ENCODE assay signal across 1 cellular context in the genomic region with DNA sequence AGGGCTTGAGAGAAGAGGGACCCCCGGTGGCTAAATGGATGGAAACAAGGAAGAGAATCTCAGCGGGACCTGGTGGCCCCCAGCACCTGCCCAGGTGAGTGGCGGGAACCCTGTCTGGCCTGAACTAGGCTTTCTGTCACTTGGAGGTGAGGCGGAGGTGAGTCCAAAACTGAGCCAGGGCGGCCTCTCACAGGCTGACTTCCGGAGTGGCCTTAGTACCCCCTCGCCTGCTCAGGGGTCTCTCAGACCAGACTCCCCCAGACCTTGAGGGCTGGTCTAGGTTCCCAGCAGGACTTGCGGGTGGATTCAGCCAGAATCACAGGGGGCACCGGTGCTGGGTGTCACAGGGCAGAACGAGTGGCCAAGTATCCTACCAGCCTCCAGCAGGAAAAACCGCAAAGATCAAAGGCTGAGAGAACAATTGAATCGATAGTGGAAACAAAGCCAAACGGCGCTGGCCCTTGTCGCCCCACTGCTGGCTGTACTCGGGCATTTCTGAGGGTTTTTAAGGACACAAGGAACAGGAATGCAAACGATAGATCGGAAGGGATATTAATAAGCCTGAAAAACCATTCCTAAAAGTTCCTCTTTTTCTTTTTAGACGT.
TF ChIP-seq lines count a peak whose summit lies in the region.

No MANE protein-coding gene starts in this region.

TF ChIP-seq in HepG2, 621 proteins besides CTCF, POLR2A, EP300 and RAD21 (continued from another document):
- TF ChIP-seq, protein P1, sequence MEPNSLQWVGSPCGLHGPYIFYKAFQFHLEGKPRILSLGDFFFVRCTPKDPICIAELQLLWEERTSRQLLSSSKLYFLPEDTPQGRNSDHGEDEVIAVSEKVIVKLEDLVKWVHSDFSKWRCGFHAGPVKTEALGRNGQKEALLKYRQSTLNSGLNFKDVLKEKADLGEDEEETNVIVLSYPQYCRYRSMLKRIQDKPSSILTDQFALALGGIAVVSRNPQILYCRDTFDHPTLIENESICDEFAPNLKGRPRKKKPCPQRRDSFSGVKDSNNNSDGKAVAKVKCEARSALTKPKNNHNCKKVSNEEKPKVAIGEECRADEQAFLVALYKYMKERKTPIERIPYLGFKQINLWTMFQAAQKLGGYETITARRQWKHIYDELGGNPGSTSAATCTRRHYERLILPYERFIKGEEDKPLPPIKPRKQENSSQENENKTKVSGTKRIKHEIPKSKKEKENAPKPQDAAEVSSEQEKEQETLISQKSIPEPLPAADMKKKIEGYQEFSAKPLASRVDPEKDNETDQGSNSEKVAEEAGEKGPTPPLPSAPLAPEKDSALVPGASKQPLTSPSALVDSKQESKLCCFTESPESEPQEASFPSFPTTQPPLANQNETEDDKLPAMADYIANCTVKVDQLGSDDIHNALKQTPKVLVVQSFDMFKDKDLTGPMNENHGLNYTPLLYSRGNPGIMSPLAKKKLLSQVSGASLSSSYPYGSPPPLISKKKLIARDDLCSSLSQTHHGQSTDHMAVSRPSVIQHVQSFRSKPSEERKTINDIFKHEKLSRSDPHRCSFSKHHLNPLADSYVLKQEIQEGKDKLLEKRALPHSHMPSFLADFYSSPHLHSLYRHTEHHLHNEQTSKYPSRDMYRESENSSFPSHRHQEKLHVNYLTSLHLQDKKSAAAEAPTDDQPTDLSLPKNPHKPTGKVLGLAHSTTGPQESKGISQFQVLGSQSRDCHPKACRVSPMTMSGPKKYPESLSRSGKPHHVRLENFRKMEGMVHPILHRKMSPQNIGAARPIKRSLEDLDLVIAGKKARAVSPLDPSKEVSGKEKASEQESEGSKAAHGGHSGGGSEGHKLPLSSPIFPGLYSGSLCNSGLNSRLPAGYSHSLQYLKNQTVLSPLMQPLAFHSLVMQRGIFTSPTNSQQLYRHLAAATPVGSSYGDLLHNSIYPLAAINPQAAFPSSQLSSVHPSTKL (CRISPR knock-in tag; IDR thresholded peaks at IDR 0.05), result peak; percentile 66
- TF ChIP-seq TCF7 (IDR thresholded peaks at IDR 0.05; ENCODE audit: low read depth) (peak; percentile 90), XRCC5 (optimal IDR thresholded peaks at IDR 0.05; ENCODE audit: low read length) (no peak), NFIC (IDR thresholded peaks at IDR 0.05; ENCODE audit: low read length) (no peak), ETV5 (CRISPR knock-in tag; IDR thresholded peaks at IDR 0.05; ENCODE audit: borderline replicate concordance) (peak; percentile 50; the same call in 1 of the 2 replicates), SOX6 (IDR thresholded peaks at IDR 0.05) (0 out of 2 replicates have a peak, but pooled peaks have one; percentile 39), SOX6 (CRISPR knock-in tag; IDR thresholded peaks at IDR 0.05) (peak; percentile 98), TCF7L2 (IDR thresholded peaks at IDR 0.05; ENCODE audit: low read depth, low read length) (peak; percentile 58), MIER2 (CRISPR knock-in tag; IDR thresholded peaks at IDR 0.05) (no peak), ZNF143 (CRISPR knock-in tag; IDR thresholded peaks at IDR 0.05) (peak; percentile 34; the same call in 1 of the 2 replicates), ZNF3 (CRISPR knock-in tag; IDR thresholded peaks at IDR 0.05) (no peak), CAMTA2 (CRISPR knock-in tag; IDR thresholded peaks at IDR 0.05; ENCODE audit: borderline replicate concordance) (no peak), RXRA (CRISPR knock-in tag; IDR thresholded peaks at IDR 0.05) (peak; percentile 76; the same call in 1 of the 2 replicates), JDP2 (CRISPR knock-in tag; IDR thresholded peaks at IDR 0.05; ENCODE audit: borderline replicate concordance) (no peak), BCL6 (CRISPR knock-in tag; IDR thresholded peaks at IDR 0.05) (0 out of 2 replicates have a peak, but pooled peaks have one; percentile 20), RARA (CRISPR knock-in tag; IDR thresholded peaks at IDR 0.05) (peak; percentile 55; the same call in 1 of the 2 replicates), CCDC6 (CRISPR knock-in tag; IDR thresholded peaks at IDR 0.05) (no peak), SYNCRIP (IDR thresholded peaks at IDR 0.05; ENCODE audit: insufficient read depth, low read depth, low read length) (no peak), ONECUT2 (CRISPR knock-in tag; IDR thresholded peaks at IDR 0.05) (peak; percentile 81), NFE2L2 (IDR thresholded peaks at IDR 0.05; ENCODE audit: low read length) (no peak), FOXP1 (IDR thresholded peaks at IDR 0.05) (no peak), FOXP1 (CRISPR knock-in tag; IDR thresholded peaks at IDR 0.05) (peak; percentile 25; the same call in 1 of the 2 replicates), FOXA3 (CRISPR knock-in tag; IDR thresholded peaks at IDR 0.05) (no peak), CHD2 (IDR thresholded peaks at IDR 0.05; ENCODE audit: low read depth, low read length) (no peak), ZNF382 (CRISPR knock-in tag; IDR thresholded peaks at IDR 0.05; ENCODE audit: borderline replicate concordance) (no peak), MXD4 (CRISPR knock-in tag; IDR thresholded peaks at IDR 0.05) (no peak), SOX13 (IDR thresholded peaks at IDR 0.05) (peak; percentile 100), SOX13 (CRISPR knock-in tag; conservative IDR thresholded peaks at IDR 0.05 in 1 of 2, IDR thresholded peaks at IDR 0.05 in 1 of 2) (peak in 1 of 2 experiments; percentile 99; a peak in 2 of 4 replicates)
- TF ChIP-seq, protein P2, sequence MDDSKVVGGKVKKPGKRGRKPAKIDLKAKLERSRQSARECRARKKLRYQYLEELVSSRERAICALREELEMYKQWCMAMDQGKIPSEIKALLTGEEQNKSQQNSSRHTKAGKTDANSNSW (CRISPR knock-in tag; IDR thresholded peaks at IDR 0.05; ENCODE audit: borderline replicate concordance), result no peak
- TF ChIP-seq, protein P3, sequence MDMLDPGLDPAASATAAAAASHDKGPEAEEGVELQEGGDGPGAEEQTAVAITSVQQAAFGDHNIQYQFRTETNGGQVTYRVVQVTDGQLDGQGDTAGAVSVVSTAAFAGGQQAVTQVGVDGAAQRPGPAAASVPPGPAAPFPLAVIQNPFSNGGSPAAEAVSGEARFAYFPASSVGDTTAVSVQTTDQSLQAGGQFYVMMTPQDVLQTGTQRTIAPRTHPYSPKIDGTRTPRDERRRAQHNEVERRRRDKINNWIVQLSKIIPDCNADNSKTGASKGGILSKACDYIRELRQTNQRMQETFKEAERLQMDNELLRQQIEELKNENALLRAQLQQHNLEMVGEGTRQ (IDR thresholded peaks at IDR 0.05; ENCODE audit: low read depth, low read length), result no peak
- TF ChIP-seq, protein P3 (CRISPR knock-in tag; IDR thresholded peaks at IDR 0.05; ENCODE audit: borderline replicate concordance), result no peak
- TF ChIP-seq, protein P4, sequence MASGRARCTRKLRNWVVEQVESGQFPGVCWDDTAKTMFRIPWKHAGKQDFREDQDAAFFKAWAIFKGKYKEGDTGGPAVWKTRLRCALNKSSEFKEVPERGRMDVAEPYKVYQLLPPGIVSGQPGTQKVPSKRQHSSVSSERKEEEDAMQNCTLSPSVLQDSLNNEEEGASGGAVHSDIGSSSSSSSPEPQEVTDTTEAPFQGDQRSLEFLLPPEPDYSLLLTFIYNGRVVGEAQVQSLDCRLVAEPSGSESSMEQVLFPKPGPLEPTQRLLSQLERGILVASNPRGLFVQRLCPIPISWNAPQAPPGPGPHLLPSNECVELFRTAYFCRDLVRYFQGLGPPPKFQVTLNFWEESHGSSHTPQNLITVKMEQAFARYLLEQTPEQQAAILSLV (CRISPR knock-in tag; IDR thresholded peaks at IDR 0.05; ENCODE audit: borderline replicate concordance), result no peak
- TF ChIP-seq, protein P5, sequence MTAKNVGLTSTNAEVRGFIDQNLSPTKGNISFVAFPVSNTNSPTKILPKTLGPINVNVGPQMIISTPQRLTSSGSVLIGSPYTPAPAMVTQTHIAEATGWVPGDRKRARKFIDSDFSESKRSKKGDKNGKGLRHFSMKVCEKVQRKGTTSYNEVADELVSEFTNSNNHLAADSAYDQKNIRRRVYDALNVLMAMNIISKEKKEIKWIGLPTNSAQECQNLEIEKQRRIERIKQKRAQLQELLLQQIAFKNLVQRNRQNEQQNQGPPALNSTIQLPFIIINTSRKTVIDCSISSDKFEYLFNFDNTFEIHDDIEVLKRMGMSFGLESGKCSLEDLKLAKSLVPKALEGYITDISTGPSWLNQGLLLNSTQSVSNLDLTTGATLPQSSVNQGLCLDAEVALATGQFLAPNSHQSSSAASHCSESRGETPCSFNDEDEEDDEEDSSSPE (CRISPR knock-in tag; IDR thresholded peaks at IDR 0.05), result no peak
- TF ChIP-seq, protein P6, sequence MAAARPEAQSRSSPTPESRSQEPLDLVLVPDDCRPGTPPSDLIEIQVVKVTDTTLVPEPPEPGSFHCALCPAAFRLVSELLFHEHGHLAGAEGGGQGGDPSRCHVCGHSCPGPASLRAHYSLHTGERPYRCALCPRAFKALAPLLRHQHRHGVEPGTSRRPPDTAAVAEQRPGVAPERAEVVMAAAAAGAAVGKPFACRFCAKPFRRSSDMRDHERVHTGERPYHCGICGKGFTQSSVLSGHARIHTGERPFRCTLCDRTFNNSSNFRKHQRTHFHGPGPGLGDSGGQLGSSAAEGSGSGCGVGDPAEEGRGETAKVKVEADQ (CRISPR knock-in tag; IDR thresholded peaks at IDR 0.05; ENCODE audit: borderline replicate concordance), result no peak
- TF ChIP-seq, protein P7, sequence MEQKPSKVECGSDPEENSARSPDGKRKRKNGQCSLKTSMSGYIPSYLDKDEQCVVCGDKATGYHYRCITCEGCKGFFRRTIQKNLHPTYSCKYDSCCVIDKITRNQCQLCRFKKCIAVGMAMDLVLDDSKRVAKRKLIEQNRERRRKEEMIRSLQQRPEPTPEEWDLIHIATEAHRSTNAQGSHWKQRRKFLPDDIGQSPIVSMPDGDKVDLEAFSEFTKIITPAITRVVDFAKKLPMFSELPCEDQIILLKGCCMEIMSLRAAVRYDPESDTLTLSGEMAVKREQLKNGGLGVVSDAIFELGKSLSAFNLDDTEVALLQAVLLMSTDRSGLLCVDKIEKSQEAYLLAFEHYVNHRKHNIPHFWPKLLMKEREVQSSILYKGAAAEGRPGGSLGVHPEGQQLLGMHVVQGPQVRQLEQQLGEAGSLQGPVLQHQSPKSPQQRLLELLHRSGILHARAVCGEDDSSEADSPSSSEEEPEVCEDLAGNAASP (CRISPR knock-in tag; IDR thresholded peaks at IDR 0.05; ENCODE audit: borderline replicate concordance), result peak; percentile 96
- TF ChIP-seq, protein P8, sequence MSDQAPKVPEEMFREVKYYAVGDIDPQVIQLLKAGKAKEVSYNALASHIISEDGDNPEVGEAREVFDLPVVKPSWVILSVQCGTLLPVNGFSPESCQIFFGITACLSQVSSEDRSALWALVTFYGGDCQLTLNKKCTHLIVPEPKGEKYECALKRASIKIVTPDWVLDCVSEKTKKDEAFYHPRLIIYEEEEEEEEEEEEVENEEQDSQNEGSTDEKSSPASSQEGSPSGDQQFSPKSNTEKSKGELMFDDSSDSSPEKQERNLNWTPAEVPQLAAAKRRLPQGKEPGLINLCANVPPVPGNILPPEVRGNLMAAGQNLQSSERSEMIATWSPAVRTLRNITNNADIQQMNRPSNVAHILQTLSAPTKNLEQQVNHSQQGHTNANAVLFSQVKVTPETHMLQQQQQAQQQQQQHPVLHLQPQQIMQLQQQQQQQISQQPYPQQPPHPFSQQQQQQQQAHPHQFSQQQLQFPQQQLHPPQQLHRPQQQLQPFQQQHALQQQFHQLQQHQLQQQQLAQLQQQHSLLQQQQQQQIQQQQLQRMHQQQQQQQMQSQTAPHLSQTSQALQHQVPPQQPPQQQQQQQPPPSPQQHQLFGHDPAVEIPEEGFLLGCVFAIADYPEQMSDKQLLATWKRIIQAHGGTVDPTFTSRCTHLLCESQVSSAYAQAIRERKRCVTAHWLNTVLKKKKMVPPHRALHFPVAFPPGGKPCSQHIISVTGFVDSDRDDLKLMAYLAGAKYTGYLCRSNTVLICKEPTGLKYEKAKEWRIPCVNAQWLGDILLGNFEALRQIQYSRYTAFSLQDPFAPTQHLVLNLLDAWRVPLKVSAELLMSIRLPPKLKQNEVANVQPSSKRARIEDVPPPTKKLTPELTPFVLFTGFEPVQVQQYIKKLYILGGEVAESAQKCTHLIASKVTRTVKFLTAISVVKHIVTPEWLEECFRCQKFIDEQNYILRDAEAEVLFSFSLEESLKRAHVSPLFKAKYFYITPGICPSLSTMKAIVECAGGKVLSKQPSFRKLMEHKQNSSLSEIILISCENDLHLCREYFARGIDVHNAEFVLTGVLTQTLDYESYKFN (CRISPR knock-in tag; conservative IDR thresholded peaks at IDR 0.05), result 0 out of 2 replicates have a peak, but pooled peaks have one; percentile 35
- TF ChIP-seq, protein P9, sequence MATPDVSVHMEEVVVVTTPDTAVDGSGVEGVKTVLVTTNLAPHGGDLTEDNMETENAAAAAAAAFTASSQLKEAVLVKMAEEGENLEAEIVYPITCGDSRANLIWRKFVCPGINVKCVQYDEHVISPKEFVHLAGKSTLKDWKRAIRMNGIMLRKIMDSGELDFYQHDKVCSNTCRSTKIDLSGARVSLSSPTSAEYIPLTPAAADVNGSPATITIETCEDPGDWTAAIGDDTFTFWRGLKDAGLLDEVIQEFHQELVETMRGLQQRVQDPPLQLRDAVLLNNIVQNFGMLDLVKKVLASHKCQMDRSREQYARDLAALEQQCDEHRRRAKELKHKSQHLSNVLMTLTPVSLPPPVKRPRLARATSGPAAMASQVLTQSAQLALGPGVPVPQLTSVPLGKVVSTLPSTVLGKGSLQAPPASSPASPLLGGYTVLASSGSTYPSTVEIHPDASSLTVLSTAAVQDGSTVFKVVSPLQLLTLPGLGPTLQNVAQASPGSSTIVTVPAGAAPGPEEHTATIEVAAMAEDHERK (CRISPR knock-in tag; IDR thresholded peaks at IDR 0.05; ENCODE audit: low read depth), result no peak
